In genomic region chr15:22988811-22989210, GRCh38 we compare ENCODE assay signal across 27 cellular contexts.
"Had no signal": no experiment of that assay in that cellular context is flagged by ENCODE, and none has a peak within 500 bp of the region (broad histone marks: within the 10 kb centered on the region; RNA-seq: fewer than 3 reads in every experiment).

No MANE protein-coding gene starts in this region.

- DNase-seq: activated B cell treated with CpG ODN at 0.5 μM for 24 hours; activated CD4-positive, alpha-beta T cell treated with anti-CD3 and anti-CD28 coated beads for 48 hours; activated CD4-positive, alpha-beta T cell treated with anti-CD3 and anti-CD28 coated beads, Interleukin-2, amount 50 U/mL, for 1 hour; activated CD4-positive, alpha-beta T cell treated with anti-CD3 and anti-CD28 coated beads, Interleukin-2, amount 50 U/mL, for 48 hours; activated CD8-positive, alpha-beta memory T cell treated with anti-CD3 and anti-CD28 coated beads for 24 hours; activated CD8-positive, alpha-beta T cell treated with anti-CD3 and anti-CD28 coated beads for 36 hours; activated effector memory CD4-positive, alpha-beta T cell treated with Interleukin-2 at 50 U/mL for 16 hours; activated gamma-delta T cell treated with Interleukin-2 at 50 U/mL for 16 hours; activated naive CD4-positive, alpha-beta T cell treated with anti-CD3 and anti-CD28 coated beads, Interleukin-2, amount 50 U/mL, for 16 hours; activated naive CD4-positive, alpha-beta T cell treated with Interleukin-2 at 50 U/mL for 16 hours; activated T-cell treated with anti-CD3 and anti-CD28 coated beads, Interleukin-2, amount 50 U/mL, for 4 hours; amniotic stem cell; anterior cingulate cortex; brain microvascular endothelial cell; effector memory CD4-positive, alpha-beta T cell; erythroblast; T-helper 1 cell; T-helper 17 cell; T1000 had no signal

- H3K9me3 ChIP-seq: esophagus muscularis mucosa, gastrocnemius medialis had no signal

- H3K27ac ChIP-seq: brain microvascular endothelial cell, coronary artery, dorsolateral prefrontal cortex, esophagus muscularis mucosa, foreskin keratinocyte, WERI-Rb-1 had no signal

- ATAC-seq: activated CD4-positive, CD25-positive, alpha-beta regulatory T cell treated with anti-CD3 and anti-CD28 coated beads, Interleukin-2, amount 50 U/mL, for 24 hours; activated CD8-positive, alpha-beta T cell treated with anti-CD3 and anti-CD28 coated beads for 36 hours; activated T-cell treated with anti-CD3 and anti-CD28 coated beads, Interleukin-2, amount 50 U/mL, for 4 hours; activated T-helper 17 cell treated with anti-CD3 and anti-CD28 coated beads, Interleukin-2, amount 50 U/mL, for 72 hours; T-helper 17 cell had no signal

- H3K4me3 ChIP-seq: coronary artery, dorsolateral prefrontal cortex, esophagus muscularis mucosa, gastrocnemius medialis had no signal

- H3K4me1 ChIP-seq: esophagus muscularis mucosa, foreskin keratinocyte had no signal

- H3K27me3 ChIP-seq: brain microvascular endothelial cell, dorsolateral prefrontal cortex, esophagus muscularis mucosa, foreskin keratinocyte, gastrocnemius medialis had no signal
